ENCODE assay signal across 8 cellular contexts in genomic region chr11:75525433-75526191, GRCh38. TPM values are rescaled to one million over a fixed set of nuclear protein-coding genes. Genes with fewer than 3 reads are reported as not detected.
DNase-seq lines count a peak whose midpoint lies in the region; ATAC-seq and TF ChIP-seq lines count a peak whose summit lies in the region.

Gene GDPD5 (minus strand): TSS chr11:75525941. CDS start chr11:75477735, 48,206 bp downstream.

- ATAC-seq in GM21717 (IDR thresholded peaks at IDR 0.05; ENCODE audit: unreplicated experiment) = peak; percentile 56
- peak; percentile 87 for ATAC-seq in stimulated activated naive CD8-positive, alpha-beta T cell treated with anti-CD3 and anti-CD28 coated beads, Interleukin-15, Interleukin-2, amounts not matched to agents 100 U/mL and 50 U/mL, for 24 hours

- peaks cover 9% of the 10 kb centered on the region; the same call in 1 of the 2 replicates for H3K27me3 ChIP-seq in KMS-11 (ENCODE audit: insufficient read depth, low read depth)

- peak within 1 kb of the TSS; percentile 61 for H2AFZ ChIP-seq in KMS-11 (ENCODE audit: low read depth)

- DNase-seq in DMS53 treated with DMSO at 0.1 percent for 48 hours (lab: John Stamatoyannopoulos, UW; ENCODE audit: unreplicated experiment) (peak; percentile 92), RPMI7951 (ENCODE audit: low read depth) (peak; percentile 72), fibroblast of pulmonary artery (ENCODE audit: low read depth) (peak; percentile 79)
- peak; percentile 88 for DNase-seq in activated T-helper 1 cell treated with anti-CD3 and anti-CD28 coated beads, Interleukin-12 subunit alpha, Interleukin-12 subunit beta, Interleukin-2, Interleukin-4 antibody, amounts not matched to agents 30 ng/mL and 10 ng/mL and 1 ng/mL, durations not matched to agents 14 hours and 24 hours and 36 hours (ENCODE audit: low spot score)
- peak; percentile 82 for DNase-seq in stimulated activated naive CD8-positive, alpha-beta T cell treated with anti-CD3 and anti-CD28 coated beads, Interleukin-15, Interleukin-2, amounts not matched to agents 100 U/mL and 50 U/mL, for 24 hours

- H3K4me1 ChIP-seq in KMS-11 (ENCODE audit: low read depth, poor library complexity, severe bottlenecking) = peaks cover 30% of the 10 kb centered on the region

- H4K20me1 ChIP-seq in KMS-11 (ENCODE audit: insufficient read depth) = no peaks in the 10 kb centered on the region

- TF ChIP-seq CTCF in KMS-11 (conservative IDR thresholded peaks at IDR 0.05; ENCODE audit: low read depth, low read length) = no peak
- peak; percentile 13 for TF ChIP-seq CTCF in fibroblast of pulmonary artery (IDR thresholded peaks at IDR 0.05; ENCODE audit: low read length, missing control alignments)
- TF ChIP-seq CTCF in nephron (IDR thresholded peaks at IDR 0.05; ENCODE audit: unreplicated experiment in 3 of 3) = peak; percentile 43 to 58 (median 46)

- peak within 1 kb of the TSS; percentile 82 for H3K4me3 Mint-ChIP-seq in activated T-helper 1 cell treated with anti-CD3 and anti-CD28 coated beads, Interleukin-12 subunit alpha, Interleukin-12 subunit beta, Interleukin-2, Interleukin-4 antibody, amounts not matched to agents 30 ng/mL and 10 ng/mL and 1 ng/mL, durations not matched to agents 14 hours and 24 hours and 36 hours
- H3K4me3 Mint-ChIP-seq in nephron = peak within 1 kb of the TSS; percentile 85 to 86 (median 86)

- peak within 1 kb of the TSS; percentile 44; the same call in 1 of the 2 replicates for H3K9ac ChIP-seq in KMS-11

- no peaks in the 10 kb centered on the region for H3K36me3 ChIP-seq in KMS-11 (ENCODE audit: insufficient read depth)

- peaks cover 17% of the 10 kb centered on the region for H3K4me1 Mint-ChIP-seq in activated T-helper 1 cell treated with anti-CD3 and anti-CD28 coated beads, Interleukin-12 subunit alpha, Interleukin-12 subunit beta, Interleukin-2, Interleukin-4 antibody, amounts not matched to agents 30 ng/mL and 10 ng/mL and 1 ng/mL, durations not matched to agents 14 hours and 24 hours and 36 hours (ENCODE audit: low read depth)
- peaks cover 7% of the 10 kb centered on the region for H3K4me1 Mint-ChIP-seq in nephron

- peak within 1 kb of the TSS; percentile 76 for H3K4me2 ChIP-seq in KMS-11

- no peak within 1 kb of the TSS for H3K27ac ChIP-seq in KMS-11

- no peaks in the 10 kb centered on the region for H3K36me3 Mint-ChIP-seq in activated T-helper 1 cell treated with anti-CD3 and anti-CD28 coated beads, Interleukin-12 subunit alpha, Interleukin-12 subunit beta, Interleukin-2, Interleukin-4 antibody, amounts not matched to agents 30 ng/mL and 10 ng/mL and 1 ng/mL, durations not matched to agents 14 hours and 24 hours and 36 hours (ENCODE audit: low read depth)
- no peaks in the 10 kb centered on the region for H3K36me3 Mint-ChIP-seq in nephron (ENCODE audit: low read depth)

- H3K9me3 Mint-ChIP-seq in activated T-helper 1 cell treated with anti-CD3 and anti-CD28 coated beads, Interleukin-12 subunit alpha, Interleukin-12 subunit beta, Interleukin-2, Interleukin-4 antibody, amounts not matched to agents 30 ng/mL and 10 ng/mL and 1 ng/mL, durations not matched to agents 14 hours and 24 hours and 36 hours = no peaks in the 10 kb centered on the region
- no peaks in the 10 kb centered on the region for H3K9me3 Mint-ChIP-seq in nephron

- no peaks in the 10 kb centered on the region for H3K79me2 ChIP-seq in KMS-11 (ENCODE audit: insufficient read depth, low read depth)

- peaks cover 27% of the 10 kb centered on the region for H3K27me3 Mint-ChIP-seq in activated T-helper 1 cell treated with anti-CD3 and anti-CD28 coated beads, Interleukin-12 subunit alpha, Interleukin-12 subunit beta, Interleukin-2, Interleukin-4 antibody, amounts not matched to agents 30 ng/mL and 10 ng/mL and 1 ng/mL, durations not matched to agents 14 hours and 24 hours and 36 hours (ENCODE audit: insufficient read depth)
- peaks cover 45% of the 10 kb centered on the region for H3K27me3 Mint-ChIP-seq in nephron (ENCODE audit: low read depth)

- H3K4me3 ChIP-seq in KMS-11 (IDR thresholded peaks at IDR 0.05; ENCODE audit: insufficient read depth, low read depth, low read length) = no peak within 1 kb of the TSS
- H3K4me3 ChIP-seq in fibroblast of pulmonary artery (replicated peaks; ENCODE audit: low read depth, low read length) = peak within 1 kb of the TSS; percentile 68

- peak within 1 kb of the TSS; percentile 10 for H3K27ac Mint-ChIP-seq in activated T-helper 1 cell treated with anti-CD3 and anti-CD28 coated beads, Interleukin-12 subunit alpha, Interleukin-12 subunit beta, Interleukin-2, Interleukin-4 antibody, amounts not matched to agents 30 ng/mL and 10 ng/mL and 1 ng/mL, durations not matched to agents 14 hours and 24 hours and 36 hours
- peak within 1 kb of the TSS in 1 of 3 experiments; percentile 21 for H3K27ac Mint-ChIP-seq in nephron

- intact Hi-C loops in activated T-helper 1 cell treated with anti-CD3 and anti-CD28 coated beads, Interleukin-12 subunit alpha, Interleukin-12 subunit beta, Interleukin-2, Interleukin-4 antibody, amounts not matched to agents 30 ng/mL and 10 ng/mL and 1 ng/mL, durations not matched to agents 14 hours and 24 hours and 36 hours (cut with micrococcal nuclease) = loop anchor here (1.0 to 2.0 kb wide), 4 partner anchors 33 to 126 kb away; partner anchors contain the start of genes RPS3 and SERPINH1

RNA-seq across cellular contexts. Expression of gene GDPD5, which starts in this region (rescaled TPM):
- total RNA-seq in RPMI7951 (2014; rRNA removed; shearing (Covaris generic)) = 0.84 and 1.5 TPM in 2 replicates
- total RNA-seq in activated T-helper 1 cell treated with anti-CD3 and anti-CD28 coated beads, Interleukin-12 subunit alpha, Interleukin-12 subunit beta, Interleukin-2, Interleukin-4 antibody, amounts not matched to agents 30 ng/mL and 10 ng/mL and 1 ng/mL, durations not matched to agents 14 hours and 24 hours and 36 hours = 9.7 and 13.5 TPM in 2 replicates
